Comparison of ENCODE assay signal across 20 cellular contexts in the genomic region with DNA sequence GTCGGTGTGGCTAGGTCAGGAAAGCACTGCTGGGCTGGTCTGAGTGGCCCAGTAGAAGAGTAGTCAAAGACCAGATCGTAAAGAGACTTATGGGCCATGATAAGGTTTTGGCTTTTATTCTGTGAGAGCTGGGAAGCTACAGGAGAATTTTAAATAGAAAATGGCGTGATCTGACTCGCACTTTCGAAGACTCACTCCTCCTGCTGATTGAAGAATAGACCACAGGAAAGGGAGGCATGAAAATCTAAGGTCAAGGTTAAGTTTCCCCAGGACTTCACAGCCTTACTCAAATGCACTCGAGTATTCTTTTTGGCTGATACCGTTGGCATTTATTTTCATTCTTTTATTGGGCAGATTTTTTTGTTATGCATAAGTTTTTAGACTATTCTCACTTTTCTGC.
A peak's percentile ranks its signal among the peaks of the same experiment; 100 is the strongest.
DNase-seq lines count a peak whose midpoint lies in the region; ATAC-seq, FAIRE-seq and TF ChIP-seq lines count a peak whose summit lies in the region.
"Had no signal": no experiment of that assay in that cellular context is flagged by ENCODE, and none has a peak within 500 bp of the region (broad histone marks: within the 10 kb centered on the region; RNA-seq: fewer than 3 reads in every experiment).

No MANE protein-coding gene starts in this region.

- H2AFZ ChIP-seq in HepG2 (ENCODE audit: low read length) (no peak overlapping the region), mammary epithelial cell (ENCODE audit: low read depth, low read length) (peak overlapping the region; percentile 52)

- H3K4me2 ChIP-seq in HepG2 (ENCODE audit: low read depth, low read length): no peak overlapping the region
- no peak overlapping the region for H3K4me2 ChIP-seq in mammary epithelial cell (ENCODE audit: insufficient read depth, low read depth, low read length)

- TF ChIP-seq CTCF in HepG2 (CRISPR knock-in tag; IDR thresholded peaks at IDR 0.05) (0 out of 2 replicates have a peak, but pooled peaks have one; percentile 13), right lobe of liver (IDR thresholded peaks at IDR 0.05) (no peak), mammary epithelial cell (conservative IDR thresholded peaks at IDR 0.05 in 1 of 2, IDR thresholded peaks at IDR 0.05 in 1 of 2; ENCODE audit: extremely low read depth in 1 of 2, insufficient read depth in 1 of 2, low read depth in 1 of 2, low read length in 2 of 2) (no peak), ovary (IDR thresholded peaks at IDR 0.05) (no peak)

- H3K79me2 ChIP-seq in HepG2 (ENCODE audit: insufficient read depth, low read length) (no peaks in the 10 kb centered on the region), mammary epithelial cell (ENCODE audit: insufficient read depth, low read length) (no peaks in the 10 kb centered on the region)

- H3K4me1 ChIP-seq in HepG2 (ENCODE audit: insufficient read depth, low read length) (no peaks in the 10 kb centered on the region), right lobe of liver (no peaks in the 10 kb centered on the region), NT2/D1 (ENCODE audit: insufficient read depth, insufficient read length) (no peaks in the 10 kb centered on the region), mammary epithelial cell (ENCODE audit: insufficient read depth, low read length) (peaks cover 23% of the 10 kb centered on the region), ovary (ENCODE audit: insufficient read depth) (no peaks in the 10 kb centered on the region)
- H3K4me1 ChIP-seq: uterus had no signal

- no peak overlapping the region for H3K4me3 ChIP-seq in HepG2 (replicated peaks in 1 of 3; ENCODE audit: insufficient read depth in 1 of 3, low read depth in 2 of 3, low read length in 3 of 3)
- H3K4me3 ChIP-seq in right lobe of liver: no peak overlapping the region
- H3K4me3 ChIP-seq in NT2/D1 (ENCODE audit: insufficient read length, low read depth): no peak overlapping the region
- no peak overlapping the region for H3K4me3 ChIP-seq in mammary epithelial cell (replicated peaks in 1 of 3; ENCODE audit: insufficient read depth in 1 of 3, low read depth in 2 of 3, low read length in 3 of 3)
- H3K4me3 ChIP-seq in ovary: no peak overlapping the region
- H3K4me3 ChIP-seq: gastrocnemius medialis, K562, uterus had no signal

- no peak overlapping the region for H3K27ac ChIP-seq in HepG2 (ENCODE audit: extremely low read length, insufficient read depth, low read length)
- no peak overlapping the region for H3K27ac ChIP-seq in right lobe of liver
- H3K27ac ChIP-seq in mammary epithelial cell (ENCODE audit: insufficient read depth, low read depth, low read length): no peak overlapping the region
- H3K27ac ChIP-seq in ovary: no peak overlapping the region
- H3K27ac ChIP-seq: gastrocnemius medialis, HL-60, uterus had no signal

- H3K27me3 ChIP-seq in HepG2 (ENCODE audit: control insufficient read depth in 1 of 2, insufficient read depth in 2 of 2, low read length in 2 of 2) (no peaks in the 10 kb centered on the region), right lobe of liver (no peaks in the 10 kb centered on the region), NT2/D1 (ENCODE audit: insufficient read depth, insufficient read length) (no peaks in the 10 kb centered on the region), mammary epithelial cell (ENCODE audit: insufficient read depth, low read length) (no peaks in the 10 kb centered on the region), ovary (no peaks in the 10 kb centered on the region)
- H3K27me3 ChIP-seq: gastrocnemius medialis, uterus had no signal

- H3K9me3 ChIP-seq in HepG2 (ENCODE audit: low read length) (no peaks in the 10 kb centered on the region), right lobe of liver (no peaks in the 10 kb centered on the region), NT2/D1 (ENCODE audit: insufficient read depth, low read length) (no peaks in the 10 kb centered on the region), mammary epithelial cell (replicated peaks; ENCODE audit: insufficient read depth, low read length) (no peaks in the 10 kb centered on the region), ovary (no peaks in the 10 kb centered on the region)
- H3K9me3 ChIP-seq: gastrocnemius medialis, uterus had no signal

- WGBS in HepG2 (ENCODE audit: low lambda C conversion rate): 12% methylated on average over 7 of the region's 7 CpGs
- WGBS in right lobe of liver (ENCODE audit: insufficient coverage, low coverage, low lambda C conversion rate, missing lambda C conversion rate): 75% methylated on average over 7 of the region's 7 CpGs
- WGBS in mammary epithelial cell (ENCODE audit: low coverage, missing lambda C conversion rate): 100% methylated on average over 6 of the region's 7 CpGs
- 37 to 47% (median 41%) methylated on average over 7 of the region's 7 CpGs for WGBS in ovary, 3 donors

- no peak for DNase-seq in HepG2 (ENCODE audit: low spot score)
- no peak for DNase-seq in right lobe of liver
- peak; percentile 27 for DNase-seq in NT2/D1 (ENCODE audit: low read depth, low spot score)
- no peak for DNase-seq in mammary epithelial cell
- DNase-seq in cerebellar nuclear complex (lab: John Stamatoyannopoulos, UW): no peak
- no peak for DNase-seq in ovary
- DNase-seq in NCI-H345 (lab: John Stamatoyannopoulos, UW): no peak
- DNase-seq: activated CD4-positive, alpha-beta T cell treated with anti-CD3 and anti-CD28 coated beads, Interleukin-2, amount 10 ng/mL, durations not matched to agents 7 days and 5 days; activated naive CD4-positive, alpha-beta T cell treated with anti-CD3 and anti-CD28 coated beads for 36 hours; gastrocnemius medialis; NCI-H2227 treated with DMSO at 0.1 percent for 48 hours; occipital lobe; stimulated activated CD4-positive, alpha-beta T cell treated with anti-CD3 and anti-CD28 coated beads, Interleukin-2, amount 100 ng/mL, for 24 hours; uterus had no signal

- no peak overlapping the region for H3K9ac ChIP-seq in HepG2 (ENCODE audit: insufficient read depth, low read depth, low read length)
- no peak overlapping the region for H3K9ac ChIP-seq in NT2/D1 (ENCODE audit: insufficient read length, low read depth)
- no peak overlapping the region for H3K9ac ChIP-seq in mammary epithelial cell (ENCODE audit: insufficient read depth, low read length)

- CTCF ChIA-PET in HepG2 (lab: Yijun Ruan, JAX; ENCODE audit: low intra/inter-chr PET ratio, low total read pairs): no interaction called here
- CTCF ChIA-PET in mammary epithelial cell (lab: Charles Lee; ENCODE audit: low non-redundant PET): no interaction called here

- no peak for FAIRE-seq in HepG2 (lab: Jason Lieb, UNC)
- FAIRE-seq: endothelial cell of umbilical vein, GM12891, K562, TTC549 had no signal

- H4K20me1 ChIP-seq in HepG2 (ENCODE audit: insufficient read depth, low read length): no peaks in the 10 kb centered on the region
- no peaks in the 10 kb centered on the region for H4K20me1 ChIP-seq in mammary epithelial cell (ENCODE audit: insufficient read depth, low read length)

- no peak for TF ChIP-seq EP300 in HepG2 (IDR thresholded peaks at IDR 0.05; ENCODE audit: low read depth in 2 of 2, low read length in 2 of 2)
- no peak for TF ChIP-seq EP300 in HepG2 (CRISPR knock-in tag; IDR thresholded peaks at IDR 0.05; ENCODE audit: borderline replicate concordance)
- no peak for TF ChIP-seq EP300 in ovary (IDR thresholded peaks at IDR 0.05)

- TF ChIP-seq POLR2A in HepG2 (IDR thresholded peaks at IDR 0.05; ENCODE audit: insufficient read depth in 1 of 2, low read depth in 2 of 2, low read length in 2 of 2) (no peak), right lobe of liver (IDR thresholded peaks at IDR 0.05) (no peak), ovary (IDR thresholded peaks at IDR 0.05) (no peak)

- no peak for TF ChIP-seq RAD21 in HepG2 (CRISPR knock-in tag; IDR thresholded peaks at IDR 0.05)

- dilution Hi-C loops in mammary epithelial cell (cut with HindIII; ENCODE audit: low sequenced_read_pairs): no loop called here

- in situ Hi-C loops in HepG2 (cut with HindIII; ENCODE audit: extremely low pct_ligation_motif_present, low pct_unique_long_range_greater_than_20kb) (no loop called here), mammary epithelial cell (cut with MboI; ENCODE audit: low sequenced_read_pairs in 2 of 2) (loop anchor here in 1 of 2 donors (25.0 kb wide), 1 partner anchor 232 kb away; a partner anchor contains a TSS)

- ATAC-seq in HepG2: no peak
- ATAC-seq in right lobe of liver: no peak
- no peak for ATAC-seq in HG03108 (IDR thresholded peaks at IDR 0.05; ENCODE audit: unreplicated experiment)
- ATAC-seq: K562 had no signal

- H3K36me3 ChIP-seq in HepG2 (replicated peaks in 1 of 2; ENCODE audit: control insufficient read depth in 1 of 2, insufficient read depth in 2 of 2, low read length in 2 of 2): no peaks in the 10 kb centered on the region
- H3K36me3 ChIP-seq in right lobe of liver: no peaks in the 10 kb centered on the region
- no peaks in the 10 kb centered on the region for H3K36me3 ChIP-seq in NT2/D1 (ENCODE audit: insufficient read depth, insufficient read length, low read length)
- peaks cover 3% of the 10 kb centered on the region for H3K36me3 ChIP-seq in mammary epithelial cell (ENCODE audit: insufficient read depth, low read length)
- no peaks in the 10 kb centered on the region for H3K36me3 ChIP-seq in ovary
- H3K36me3 ChIP-seq: gastrocnemius medialis, uterus had no signal

- intact Hi-C loops in HepG2 (cut with micrococcal nuclease; ENCODE audit: unreplicated experiment): loop anchor here (10.0 kb wide), 1 partner anchor 609 kb away; no protein-coding TSS in a partner anchor
- intact Hi-C loops in right lobe of liver (cut with DNase I): no loop called here
- intact Hi-C loops in mammary epithelial cell (cut with micrococcal nuclease): no loop called here
- intact Hi-C loops in ovary (cut with DNase I): no loop called here

- POLR2A ChIA-PET in HepG2 (lab: Yijun Ruan, JAX): no interaction called here

- BruUV-seq in HepG2 (replicated peaks; lab: Mats Ljungman, UMichigan) (no TSS peak), mammary epithelial cell (replicated peaks; lab: Mats Ljungman, UMichigan) (no TSS peak)

TF ChIP-seq in HepG2, 621 proteins besides CTCF, POLR2A, EP300 and RAD21:
- TF ChIP-seq SMARCC2 (IDR thresholded peaks at IDR 0.05) (no peak), STAG1 (CRISPR knock-in tag; IDR thresholded peaks at IDR 0.05) (peak; percentile 31)
